8 cellular contexts compared by ENCODE assay signal in the genomic region with DNA sequence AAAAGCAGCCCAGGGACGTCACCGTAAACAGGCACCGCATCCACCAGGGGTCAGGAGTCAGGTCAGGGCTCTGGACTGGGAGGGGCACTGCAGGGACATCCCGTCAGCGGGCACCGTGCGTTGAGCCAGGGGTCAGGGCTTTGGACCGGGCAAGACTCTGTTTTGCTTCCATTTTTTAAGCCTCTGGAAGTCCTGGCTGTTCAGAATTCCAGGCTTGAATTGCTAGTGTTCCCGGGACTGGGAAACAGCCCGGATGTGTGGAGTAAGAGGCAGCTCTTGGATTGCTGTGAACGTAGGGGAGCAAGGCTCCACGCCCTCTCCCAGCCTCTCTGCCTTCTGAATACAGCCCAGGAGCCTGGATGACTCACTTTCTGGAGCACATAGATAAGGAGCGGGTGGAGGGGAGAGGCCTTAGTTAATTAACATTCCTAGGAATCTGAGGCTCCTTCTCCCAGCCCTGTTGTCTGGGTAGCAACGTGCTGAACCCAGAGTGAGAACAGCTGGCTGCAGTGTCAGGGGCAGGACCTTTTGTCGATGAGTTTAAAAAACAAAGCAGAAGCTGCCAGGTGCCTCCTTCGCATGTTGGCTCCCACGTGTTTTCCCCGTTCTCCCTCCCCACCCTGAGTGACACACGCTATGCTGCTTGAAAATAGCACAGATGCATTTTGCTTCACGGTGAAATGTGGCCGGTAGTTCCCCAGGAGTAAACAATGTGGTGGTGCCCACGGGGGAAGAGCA. TPM values are rescaled to one million over a fixed set of nuclear protein-coding genes. Genes with fewer than 3 reads are reported as not detected.
DNase-seq lines count a peak whose midpoint lies in the region; ATAC-seq and TF ChIP-seq lines count a peak whose summit lies in the region.

No MANE protein-coding gene starts in this region.

- no peaks in the 10 kb centered on the region for H3K9me2 ChIP-seq in Loucy (replicated peaks; ENCODE audit: low read depth, low read length)

- no peak for TF ChIP-seq POLR2A in prostate gland (IDR thresholded peaks at IDR 0.05)

- peaks cover 8% of the 10 kb centered on the region; the same call in 1 of the 2 replicates for H3K79me2 ChIP-seq in Loucy (ENCODE audit: insufficient read depth, low read length)

- H3K27ac Mint-ChIP-seq in CD8-positive, alpha-beta T cell = peak overlapping the region; percentile 13

- no peak overlapping the region for H3K4me2 ChIP-seq in Loucy (ENCODE audit: low read depth, low read length, poor library complexity, severe bottlenecking)

- H3K4me3 ChIP-seq in CD8-positive, alpha-beta T cell (ENCODE audit: low read depth, low read length) = no peak overlapping the region
- H3K4me3 ChIP-seq in Loucy (ENCODE audit: low read length, poor library complexity, severe bottlenecking) (no peak overlapping the region), right cardiac atrium (ENCODE audit: low read length) (no peak overlapping the region), prostate gland (no peak overlapping the region)

- H3K4me3 Mint-ChIP-seq in CD8-positive, alpha-beta T cell = no peak overlapping the region

- no peak for DNase-seq in CD8-positive, alpha-beta T cell
- peak; percentile 87 to 94 (median 89) for DNase-seq in right cardiac atrium
- DNase-seq in prostate gland (ENCODE audit: low spot score) = no peak

- no peaks in the 10 kb centered on the region for H3K27me3 ChIP-seq in CD8-positive, alpha-beta T cell (ENCODE audit: insufficient read depth, low read length)
- H3K27me3 ChIP-seq in Loucy (ENCODE audit: insufficient read depth, low read length, poor library complexity, severe bottlenecking) = no peaks in the 10 kb centered on the region
- H3K27me3 ChIP-seq in right cardiac atrium (ENCODE audit: control insufficient read depth, insufficient read depth) = no peaks in the 10 kb centered on the region
- no peaks in the 10 kb centered on the region for H3K27me3 ChIP-seq in prostate gland (replicated peaks; ENCODE audit: insufficient read depth)

- H3K36me3 ChIP-seq in CD8-positive, alpha-beta T cell (ENCODE audit: insufficient read depth, low read length) = no peaks in the 10 kb centered on the region
- H3K36me3 ChIP-seq in Loucy (ENCODE audit: insufficient read depth, low read length) (no peaks in the 10 kb centered on the region), prostate gland (no peaks in the 10 kb centered on the region)

- H3K9ac ChIP-seq in Loucy (ENCODE audit: low read depth, low read length, poor library complexity, severe bottlenecking) = no peak overlapping the region

- H3K4me1 Mint-ChIP-seq in CD8-positive, alpha-beta T cell (ENCODE audit: low read depth) = peaks cover 3% of the 10 kb centered on the region

- H3K36me3 Mint-ChIP-seq in CD8-positive, alpha-beta T cell = peaks cover 2% of the 10 kb centered on the region

- H3K9me3 ChIP-seq in CD8-positive, alpha-beta T cell (ENCODE audit: low read length) = no peaks in the 10 kb centered on the region
- no peaks in the 10 kb centered on the region for H3K9me3 ChIP-seq in Loucy (ENCODE audit: insufficient read depth, low read depth, low read length)
- no peaks in the 10 kb centered on the region for H3K9me3 ChIP-seq in right cardiac atrium (ENCODE audit: control insufficient read depth, low read length)
- no peaks in the 10 kb centered on the region for H3K9me3 ChIP-seq in prostate gland

- peaks cover 7% of the 10 kb centered on the region for H4K20me1 ChIP-seq in Loucy (ENCODE audit: insufficient read depth, low read length, poor library complexity, severe bottlenecking)

- H3F3A ChIP-seq in Loucy (ENCODE audit: low read depth) = no peaks in the 10 kb centered on the region

- TF ChIP-seq CTCF in CD8-positive, alpha-beta T cell (IDR thresholded peaks at IDR 0.05) = no peak
- TF ChIP-seq CTCF in Loucy (conservative IDR thresholded peaks at IDR 0.05; ENCODE audit: low read length) = 0 out of 2 replicates have a peak, but pooled peaks have one; percentile 18
- TF ChIP-seq CTCF in prostate gland (IDR thresholded peaks at IDR 0.05) = no peak

- no peaks in the 10 kb centered on the region for H3K27me3 Mint-ChIP-seq in CD8-positive, alpha-beta T cell (ENCODE audit: low read depth)

- CTCF ChIA-PET in CD8-positive, alpha-beta T cell (lab: Charles Lee) = no interaction called here

- H3K27ac ChIP-seq in CD8-positive, alpha-beta T cell (ENCODE audit: low read depth, low read length) = no peak overlapping the region
- H3K27ac ChIP-seq in angular gyrus (ENCODE audit: low read depth, low read length) (peak overlapping the region; percentile 70), right cardiac atrium (ENCODE audit: low read length) (peak overlapping the region; percentile 96), prostate gland (peak overlapping the region; percentile 46 to 53)

- POLR2A ChIA-PET in CD8-positive, alpha-beta T cell (lab: Charles Lee) = no interaction called here

- intact Hi-C loops in CD8-positive, alpha-beta T cell (cut with DNase I, micrococcal nuclease) = no loop called here
- intact Hi-C loops in right cardiac atrium (cut with DNase I) (no loop called here), prostate gland (cut with DNase I) (loop anchor here (5.0 kb wide), 1 partner anchor 71 kb away; no protein-coding TSS in a partner anchor)

- no peaks in the 10 kb centered on the region for H3K9me3 Mint-ChIP-seq in CD8-positive, alpha-beta T cell

- no peaks in the 10 kb centered on the region for H3K4me1 ChIP-seq in CD8-positive, alpha-beta T cell (ENCODE audit: insufficient read depth, low read length)
- peaks cover 10% of the 10 kb centered on the region for H3K4me1 ChIP-seq in Loucy (ENCODE audit: insufficient read depth, low read length, poor library complexity, severe bottlenecking)
- peaks cover 10% of the 10 kb centered on the region for H3K4me1 ChIP-seq in right cardiac atrium (ENCODE audit: control insufficient read depth, insufficient read depth, low read length)
- H3K4me1 ChIP-seq in prostate gland (replicated peaks) = no peaks in the 10 kb centered on the region

- 9% methylated on average over 22 of the region's 22 CpGs for WGBS in right cardiac atrium
- 20% methylated on average over 21 of the region's 22 CpGs for WGBS in prostate gland

- no peak for ATAC-seq in CD8-positive, alpha-beta T cell
- ATAC-seq in GM19372 (IDR thresholded peaks at IDR 0.05; ENCODE audit: low read depth, unreplicated experiment) = peak; percentile 78
- peak; percentile 97 for ATAC-seq in right cardiac atrium
- ATAC-seq in GM21786 (IDR thresholded peaks at IDR 0.05; ENCODE audit: unreplicated experiment) = no peak
- no peak for ATAC-seq in HG03139 (IDR thresholded peaks at IDR 0.05; ENCODE audit: unreplicated experiment)

- no peak overlapping the region for H2AFZ ChIP-seq in Loucy (ENCODE audit: low read length)

RNA-seq across cellular contexts. Expression of gene ATP11A, which starts 21.9 kb away (rescaled TPM):
- total RNA-seq in CD8-positive, alpha-beta T cell = 10 to 100 TPM; 20.7 to 22.1 TPM
- total RNA-seq in right cardiac atrium (100 to 1,000 TPM in 1 of 4 donors, 10 to 100 TPM in 3; 53.7 to 100 (median 87.8) TPM), prostate gland (10 to 100 TPM; 10.9 to 89.3 TPM)
- 19.5 TPM for polyA plus RNA-seq in right cardiac atrium

Comparison
In these comparisons a context has a peak if more than half of its experiments do, and no peak if none do; other contexts are left out.
1. ATAC-seq: peak in GM19372 (single experiment) and right cardiac atrium (2 of 2); none in CD8-positive, alpha-beta T cell (single experiment), GM21786 (single experiment) and HG03139 (single experiment).
2. DNase-seq: peak in right cardiac atrium (3 of 3); none in CD8-positive, alpha-beta T cell (0 of 7) and prostate gland (single experiment).